Comparison of ENCODE assay signal across 11 cellular contexts in genomic region chr6:127881949-127882348, GRCh38. TPM values are rescaled to one million over a fixed set of nuclear protein-coding genes. Genes with fewer than 3 reads are reported as not detected.
DNase-seq lines count a peak whose midpoint lies in the region; ATAC-seq, FAIRE-seq and TF ChIP-seq lines count a peak whose summit lies in the region.
"Not testable (repeated sequence)": the region's sequence is repeated elsewhere in the genome, so short reads cannot be mapped to it uniquely, and the experiment has no call there.
"Had no signal": no experiment of that assay in that cellular context is flagged by ENCODE, and none has a peak within 500 bp of the region (broad histone marks: within the 10 kb centered on the region; RNA-seq: fewer than 3 reads in every experiment).

No MANE protein-coding gene starts in this region.

- H2AFZ ChIP-seq in MM.1S (ENCODE audit: low read length): not testable (repeated sequence)

- not testable (repeated sequence) for H3K36me3 ChIP-seq in MM.1S (replicated peaks; ENCODE audit: insufficient read depth, low read length); kidney (ENCODE audit: control insufficient read depth in 1 of 2, insufficient read depth in 2 of 2, low read length in 2 of 2)

- H3K9me3 Mint-ChIP-seq in activated naive CD8-positive, alpha-beta T cell (ENCODE audit: low read depth): not testable (repeated sequence)

- H3K27ac ChIP-seq in MM.1S (ENCODE audit: low read length): peak overlapping the region; percentile 70; the same call in 1 of the 2 replicates
- H3K27ac ChIP-seq in kidney (ENCODE audit: low read depth in 2 of 2, low read length in 2 of 2): not testable (repeated sequence)

- H3K9me3 ChIP-seq in MM.1S (replicated peaks; ENCODE audit: insufficient read depth, low read length); kidney (ENCODE audit: control insufficient read depth in 1 of 2, low read length in 2 of 2): not testable (repeated sequence)

- H3K27me3 Mint-ChIP-seq in activated naive CD8-positive, alpha-beta T cell: not testable (repeated sequence)

- H3K9ac ChIP-seq in MM.1S (ENCODE audit: low read length); kidney (ENCODE audit: low read length in 2 of 2): not testable (repeated sequence)

- not testable (repeated sequence) for H3K4me2 ChIP-seq in MM.1S (ENCODE audit: low read depth, low read length)

- H3K27me3 ChIP-seq in MM.1S (replicated peaks; ENCODE audit: insufficient read depth, low read length): not testable (repeated sequence)

- not testable (repeated sequence) for H4K20me1 ChIP-seq in MM.1S (ENCODE audit: insufficient read depth, low read length)

- H3K4me1 ChIP-seq in MM.1S (ENCODE audit: low read length): peaks cover 30% of the 10 kb centered on the region
- H3K4me1 ChIP-seq in kidney (ENCODE audit: control insufficient read depth in 1 of 2, insufficient read depth in 1 of 2, low read depth in 1 of 2, low read length in 2 of 2): not testable (repeated sequence)

- not testable (repeated sequence) for H3K4me3 ChIP-seq in MM.1S (ENCODE audit: low read length); kidney (ENCODE audit: low read length in 2 of 2)

- H3K27ac Mint-ChIP-seq in activated naive CD8-positive, alpha-beta T cell: not testable (repeated sequence)

- FAIRE-seq in A204.1 (lab: Jason Lieb, UNC) (peak; percentile 34), kidney (lab: Jason Lieb, UNC) (peak; percentile 60)

- intact Hi-C loops in kidney (cut with DNase I): not testable (repeated sequence)

- H3F3A ChIP-seq in MM.1S (ENCODE audit: insufficient read depth, low read length): peaks cover 16% of the 10 kb centered on the region

- H3K36me3 Mint-ChIP-seq in activated naive CD8-positive, alpha-beta T cell: peaks cover 13% of the 10 kb centered on the region

- ATAC-seq in GM18858 (IDR thresholded peaks at IDR 0.05; ENCODE audit: unreplicated experiment) (peak; percentile 34), GM21786 (IDR thresholded peaks at IDR 0.05; ENCODE audit: unreplicated experiment) (peak; percentile 32), HG03175 (IDR thresholded peaks at IDR 0.05; ENCODE audit: unreplicated experiment) (peak; percentile 35)

- not testable (repeated sequence) for H3K9me2 ChIP-seq in MM.1S (replicated peaks; ENCODE audit: insufficient read depth, low read length)

- TF ChIP-seq CTCF in MM.1S (IDR thresholded peaks at IDR 0.05; ENCODE audit: low read length); kidney (IDR thresholded peaks at IDR 0.05; ENCODE audit: borderline replicate concordance, extremely low read depth, insufficient read depth): not testable (repeated sequence)

- H3K4me3 Mint-ChIP-seq in activated naive CD8-positive, alpha-beta T cell: peak overlapping the region; percentile 22

- DNase-seq in MM.1S: peak; percentile 62
- not testable (repeated sequence) for DNase-seq in kidney

- H3K79me2 ChIP-seq in MM.1S (ENCODE audit: low read length): not testable (repeated sequence)

- peaks cover 90% of the 10 kb centered on the region for H3K4me1 Mint-ChIP-seq in activated naive CD8-positive, alpha-beta T cell (ENCODE audit: low read depth)

RNA-seq across cellular contexts. Expression of gene THEMIS, which starts 18.9 kb away (rescaled TPM):
- total RNA-seq in kidney: 3.3 TPM
- polyA plus RNA-seq in kidney (ENCODE audit: insufficient read depth, low read depth, low replicate concordance): not detected
- total RNA-seq: A673, GM23338, HT-29 had no signal
- polyA plus RNA-seq: AG04450, GM23338 had no signal
